ENCODE assay signal across 9 cellular contexts in the genomic region with DNA sequence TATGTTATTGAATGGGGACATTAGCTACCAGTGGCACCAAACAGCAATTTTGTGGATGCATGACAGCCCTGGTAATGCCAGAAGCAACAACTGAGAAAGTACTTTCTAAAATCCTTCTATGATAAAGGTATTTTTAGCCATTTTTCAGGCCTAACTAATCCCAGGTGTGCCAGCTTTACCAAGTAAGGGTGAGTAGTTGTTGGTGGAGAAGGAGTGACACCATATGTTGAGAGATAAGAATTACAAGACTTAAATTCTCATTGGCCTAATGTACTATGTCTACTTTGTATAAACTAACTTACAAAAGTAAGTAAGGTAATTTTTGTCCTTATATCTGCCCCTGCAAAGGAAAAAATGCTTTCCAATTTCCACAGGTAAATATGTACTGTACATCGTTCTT. TPM values are rescaled to one million over a fixed set of nuclear protein-coding genes. Genes with fewer than 3 reads are reported as not detected.
DNase-seq lines count a peak whose midpoint lies in the region; ATAC-seq and TF ChIP-seq lines count a peak whose summit lies in the region.
"Had no signal": no experiment of that assay in that cellular context is flagged by ENCODE, and none has a peak within 500 bp of the region (broad histone marks: within the 10 kb centered on the region; RNA-seq: fewer than 3 reads in every experiment).

No MANE protein-coding gene starts in this region.

- no peaks in the 10 kb centered on the region for H3F3A ChIP-seq in PC-3 (ENCODE audit: low read length, unreplicated experiment)

- peak overlapping the region; percentile 8; the same call in 1 of the 2 replicates for H2AFZ ChIP-seq in PC-3 (ENCODE audit: low read length)

- peaks cover 5% of the 10 kb centered on the region for H3K79me2 ChIP-seq in PC-3 (ENCODE audit: low read length)

- no peaks in the 10 kb centered on the region for H3K9me3 ChIP-seq in PC-3 (ENCODE audit: low read length)

- H3K9me2 ChIP-seq in PC-3 (replicated peaks; ENCODE audit: low read length), result no peaks in the 10 kb centered on the region

- POLR2A ChIA-PET in PC-3 (lab: Charles Lee; ENCODE audit: unreplicated experiment), result interaction anchor here (0.6 to 0.7 kb wide), 2 partner anchors 181 to 183 kb away, joined by 3 read pairs; no protein-coding TSS in a partner anchor

- H3K4me2 ChIP-seq in PC-3 (ENCODE audit: low read length), result no peak overlapping the region

- CTCF ChIA-PET in PC-3 (lab: Charles Lee), result interaction anchor here (0.5 kb wide), 1 partner anchor 153 kb away, joined by 11 read pairs; no protein-coding TSS in a partner anchor

- TF ChIP-seq CTCF in PC-3 (conservative IDR thresholded peaks at IDR 0.05; ENCODE audit: low read depth, low read length) (peak; percentile 87), foreskin fibroblast (IDR thresholded peaks at IDR 0.05; ENCODE audit: low read depth, low read length) (peak; percentile 50)

- H3K27me3 ChIP-seq in PC-3 (ENCODE audit: low read length), result no peaks in the 10 kb centered on the region

- ATAC-seq in HG02610 (IDR thresholded peaks at IDR 0.05; ENCODE audit: unreplicated experiment) (peak; percentile 35), PC-3 (peak; percentile 49), GM19455 (IDR thresholded peaks at IDR 0.05; ENCODE audit: unreplicated experiment) (no peak)

- H3K9ac ChIP-seq in PC-3 (ENCODE audit: low read length), result no peak overlapping the region

- peaks cover 6% of the 10 kb centered on the region for H3K4me1 ChIP-seq in PC-3 (ENCODE audit: insufficient read depth, low read length)

- BruUV-seq in PC-3 (replicated peaks; lab: Mats Ljungman, UMichigan), result no TSS peak

- H3K27ac ChIP-seq in PC-3 (ENCODE audit: low read length), result no peak overlapping the region

- H4K20me1 ChIP-seq in PC-3 (ENCODE audit: low read length), result no peaks in the 10 kb centered on the region

- H3K36me3 ChIP-seq in PC-3 (ENCODE audit: low read depth, low read length), result no peaks in the 10 kb centered on the region

- peak; percentile 9 to 53 for DNase-seq in NCI-H524 (lab: John Stamatoyannopoulos, UW)
- DNase-seq in NCI-H524 treated with DMSO at 0.1 percent for 48 hours (lab: John Stamatoyannopoulos, UW), result no peak
- DNase-seq in PC-3, result peak; percentile 78
- DNase-seq in foreskin fibroblast, result peak; percentile 41 to 76
- DNase-seq in effector CD8-positive, alpha-beta T cell (lab: John Stamatoyannopoulos, UW), result no peak
- DNase-seq in stimulated activated CD4-positive, alpha-beta T cell treated with anti-CD3 and anti-CD28 coated beads, Interleukin-4, amount 100 ng/mL, for 24 hours, result no peak
- DNase-seq: activated naive CD8-positive, alpha-beta T cell treated with anti-CD3 and anti-CD28 coated beads, Interleukin-2, amount 10 ng/mL, durations not matched to agents 7 days and 5 days had no signal

- no peak overlapping the region for H3K4me3 ChIP-seq in PC-3 (ENCODE audit: low read length)
- H3K4me3 ChIP-seq in foreskin fibroblast (ENCODE audit: low read depth in 1 of 2, low read length in 2 of 2), result no peak overlapping the region

- intact Hi-C loops in PC-3 (cut with micrococcal nuclease), result loop anchor here (1.0 to 5.0 kb wide), 6 partner anchors 156 to 798 kb away; a partner anchor contains a TSS

RNA-seq across cellular contexts. Expression of a gene that starts 4.1 kb away (rescaled TPM):
- total RNA-seq in PC-3 (2014; rRNA removed), result 102 and 159 TPM in 2 replicates

RNA-seq across cellular contexts. Expression of a gene that starts 20.9 kb away (rescaled TPM):
- total RNA-seq in PC-3 (2014; rRNA removed), result 0.62 and 0.98 TPM in 2 replicates

RNA-seq across cellular contexts. Expression of a gene that starts 21.5 kb away (rescaled TPM):
- 0.17 and 1.1 TPM in 2 replicates for total RNA-seq in PC-3 (2014; rRNA removed)

Comparison
In these comparisons a context has a peak if more than half of its experiments do, and no peak if none do; other contexts are left out.
1. DNase-seq: peak in NCI-H524 (2 of 2), PC-3 (single experiment) and foreskin fibroblast (2 of 2); none in NCI-H524 treated with DMSO at 0.1 percent for 48 hours (single experiment), effector CD8-positive, alpha-beta T cell (single experiment) and stimulated activated CD4-positive, alpha-beta T cell treated with anti-CD3 and anti-CD28 coated beads, Interleukin-4, amount 100 ng/mL, for 24 hours (single experiment).